In the genomic region with DNA sequence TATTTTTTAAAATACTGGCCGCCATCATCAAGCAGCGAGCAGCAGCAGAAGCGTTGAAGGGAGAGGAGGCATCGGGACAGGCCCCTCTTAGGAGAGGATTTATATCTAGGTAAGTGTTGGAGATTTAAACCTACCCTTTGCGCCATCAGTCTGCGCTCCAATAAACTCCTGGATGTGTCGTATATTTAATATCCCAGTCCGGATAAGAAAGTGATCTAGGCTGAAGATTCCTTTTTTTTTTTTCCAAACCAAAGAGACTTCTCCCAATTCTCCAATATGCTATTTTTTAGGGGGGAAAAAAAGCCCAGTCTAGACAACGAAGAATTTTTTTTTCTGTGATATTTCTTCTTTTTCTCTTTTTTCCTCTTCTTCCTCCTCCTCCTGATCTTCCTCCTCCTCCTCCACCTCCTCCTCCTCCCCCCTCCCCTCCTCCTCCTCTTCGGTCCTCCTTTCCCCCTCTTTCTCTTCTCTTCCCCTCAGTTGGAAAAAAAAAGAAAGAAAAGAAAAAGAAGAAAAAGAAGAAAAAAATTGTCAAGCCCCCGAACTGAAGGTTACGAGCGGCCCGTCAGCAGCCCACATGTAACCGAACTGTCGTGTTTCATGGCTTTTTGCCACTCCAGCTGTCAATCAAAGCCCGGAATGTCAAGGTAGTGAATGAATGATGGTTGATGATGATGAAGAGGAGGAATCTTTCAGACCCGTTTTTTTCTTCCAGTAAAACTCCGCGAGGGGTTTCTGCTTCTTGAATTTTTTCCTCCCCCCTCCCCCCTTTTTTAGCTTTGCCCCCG, we compare ENCODE assay signal across 8 cellular contexts. TPM values are rescaled to one million over a fixed set of nuclear protein-coding genes. Genes with fewer than 3 reads are reported as not detected.
DNase-seq lines count a peak whose midpoint lies in the region; ATAC-seq, FAIRE-seq and TF ChIP-seq lines count a peak whose summit lies in the region.

No MANE protein-coding gene starts in this region.

- peaks cover 47% of the 10 kb centered on the region for H3K4me1 Mint-ChIP-seq in activated T-cell treated with anti-CD3 and anti-CD28 coated beads, Interleukin-2, amount 50 U/mL, for 72 hours (ENCODE audit: low read depth)
- H3K4me1 Mint-ChIP-seq in brain: peaks cover 23% of the 10 kb centered on the region

- no peak for TF ChIP-seq CTCF in brain (conservative IDR thresholded peaks at IDR 0.05)
- TF ChIP-seq CTCF in right lobe of liver (IDR thresholded peaks at IDR 0.05): no peak
- no peak for TF ChIP-seq CTCF in tibial artery (IDR thresholded peaks at IDR 0.05)

- peak overlapping the region; percentile 85 to 95 for H3K4me3 Mint-ChIP-seq in activated T-cell treated with anti-CD3 and anti-CD28 coated beads, Interleukin-2, amount 50 U/mL, for 72 hours
- peak overlapping the region; percentile 94 to 98 (median 97) for H3K4me3 Mint-ChIP-seq in brain

- H3K36me3 Mint-ChIP-seq in activated T-cell treated with anti-CD3 and anti-CD28 coated beads, Interleukin-2, amount 50 U/mL, for 72 hours (ENCODE audit: insufficient read depth in 2 of 2): peaks cover 11 to 15% of the 10 kb centered on the region in 2 donors
- peaks cover 27% of the 10 kb centered on the region for H3K36me3 Mint-ChIP-seq in brain

- H3K27me3 ChIP-seq in right lobe of liver (peaks cover 0 to 9% of the 10 kb centered on the region in 2 donors), tibial artery (no peaks in the 10 kb centered on the region)

- H3K36me3 ChIP-seq in right lobe of liver (no peaks in the 10 kb centered on the region), tibial artery (peaks cover 0 to 6% (median 0%) of the 10 kb centered on the region in 3 donors)

- peak in 1 of 2 donors; percentile 13 for ATAC-seq in activated T-cell treated with anti-CD3 and anti-CD28 coated beads, Interleukin-2, amount 50 U/mL, for 72 hours (replicated peaks in 1 of 2)
- no peak for ATAC-seq in right lobe of liver

- H3K4me3 ChIP-seq in right lobe of liver (peak overlapping the region; percentile 51 to 72 (median 71)), tibial artery (peak overlapping the region; percentile 85 to 90)

- H3K27ac ChIP-seq in right lobe of liver (peak overlapping the region; percentile 93 to 96 (median 96)), tibial artery (peak overlapping the region; percentile 91 to 95)

- peaks cover 90% of the 10 kb centered on the region for H3K27me3 Mint-ChIP-seq in activated T-cell treated with anti-CD3 and anti-CD28 coated beads, Interleukin-2, amount 50 U/mL, for 72 hours (ENCODE audit: low read depth)
- H3K27me3 Mint-ChIP-seq in brain: peaks cover 78% of the 10 kb centered on the region

- intact Hi-C loops in right lobe of liver (cut with DNase I): loop anchor here in 1 of 2 donors (10.0 kb wide), 1 partner anchor 215 kb away; no protein-coding TSS in a partner anchor
- intact Hi-C loops in tibial artery (cut with DNase I; ENCODE audit: low total_unique reads): loop anchor here (5.0 to 10.0 kb wide), 2 partner anchors 215 to 1567 kb away; no protein-coding TSS in a partner anchor

- no peaks in the 10 kb centered on the region for H3K9me3 ChIP-seq in right lobe of liver
- H3K9me3 ChIP-seq in tibial artery: no peaks in the 10 kb centered on the region

- no peak for FAIRE-seq in GM19239 (lab: Jason Lieb, UNC)

- DNase-seq in activated T-cell treated with anti-CD3 and anti-CD28 coated beads, Interleukin-2, amount 50 U/mL, for 72 hours: no peak
- no peak for DNase-seq in activated T-cell treated with anti-CD3 and anti-CD28 coated beads, Interleukin-2, amount 50 U/mL, for 48 hours
- DNase-seq in NCI-H2227 (lab: John Stamatoyannopoulos, UW; ENCODE audit: unreplicated experiment): peak; percentile 57
- DNase-seq in right lobe of liver: peak in 2 of 3 donors; percentile 37 to 62
- DNase-seq in tibial artery: no peak
- no peak for DNase-seq in GM19239 (ENCODE audit: insufficient read length, low spot score)
- DNase-seq in activated CD4-positive, alpha-beta T cell treated with anti-CD3 and anti-CD28 coated beads for 1 hour: no peak

- H3K4me1 ChIP-seq in right lobe of liver (no peaks in the 10 kb centered on the region), tibial artery (peaks cover 0 to 17% (median 6%) of the 10 kb centered on the region in 4 donors)

- 1% methylated on average over 19 of the region's 21 CpGs for WGBS in right lobe of liver (ENCODE audit: insufficient coverage, low coverage, low lambda C conversion rate, missing lambda C conversion rate)

- H3K9me3 Mint-ChIP-seq in activated T-cell treated with anti-CD3 and anti-CD28 coated beads, Interleukin-2, amount 50 U/mL, for 72 hours: peaks cover 0 to 4% of the 10 kb centered on the region in 2 donors
- peaks cover 0 to 49% (median 0%) of the 10 kb centered on the region in 5 experiments for H3K9me3 Mint-ChIP-seq in brain

- H3K27ac Mint-ChIP-seq in activated T-cell treated with anti-CD3 and anti-CD28 coated beads, Interleukin-2, amount 50 U/mL, for 72 hours: no peak overlapping the region
- H3K27ac Mint-ChIP-seq in brain: peak overlapping the region; percentile 98 to 99 (median 99)

- TF ChIP-seq POLR2A in right lobe of liver (IDR thresholded peaks at IDR 0.05): no peak

RNA-seq across cellular contexts. Expression of a gene that starts 0.8 kb away (rescaled TPM):
- under 1 TPM in 1 of 2 donors, not detected in 1; 0.19 TPM for total RNA-seq in activated T-cell treated with anti-CD3 and anti-CD28 coated beads, Interleukin-2, amount 50 U/mL, for 72 hours
- polyA plus RNA-seq in brain (ENCODE audit: insufficient read depth, low read depth, low replicate concordance): 7.0 TPM
- 10 to 100 TPM in 2 of 6 experiments, 1 to 10 TPM in 4; 6.1 to 18.0 (median 7.9) TPM for total RNA-seq in right lobe of liver

Comparison
In these comparisons a context has a peak if more than half of its experiments do, and no peak if none do; other contexts are left out.
1. DNase-seq: peak in NCI-H2227 (single experiment) and right lobe of liver (2 of 3); none in activated T-cell treated with anti-CD3 and anti-CD28 coated beads, Interleukin-2, amount 50 U/mL, for 72 hours (0 of 2), activated T-cell treated with anti-CD3 and anti-CD28 coated beads, Interleukin-2, amount 50 U/mL, for 48 hours (0 of 2), tibial artery (0 of 2), GM19239 (single experiment) and activated CD4-positive, alpha-beta T cell treated with anti-CD3 and anti-CD28 coated beads for 1 hour (single experiment).
2. RNA of a gene that starts 0.8 kb away (total RNA-seq): 6.1 to 18.0 TPM in right lobe of liver; 0.19 TPM in activated T-cell treated with anti-CD3 and anti-CD28 coated beads, Interleukin-2, amount 50 U/mL, for 72 hours; every median in the first group is over 4 times any median in the second.